Comparison of ENCODE assay signal across 9 cellular contexts in the genomic region with DNA sequence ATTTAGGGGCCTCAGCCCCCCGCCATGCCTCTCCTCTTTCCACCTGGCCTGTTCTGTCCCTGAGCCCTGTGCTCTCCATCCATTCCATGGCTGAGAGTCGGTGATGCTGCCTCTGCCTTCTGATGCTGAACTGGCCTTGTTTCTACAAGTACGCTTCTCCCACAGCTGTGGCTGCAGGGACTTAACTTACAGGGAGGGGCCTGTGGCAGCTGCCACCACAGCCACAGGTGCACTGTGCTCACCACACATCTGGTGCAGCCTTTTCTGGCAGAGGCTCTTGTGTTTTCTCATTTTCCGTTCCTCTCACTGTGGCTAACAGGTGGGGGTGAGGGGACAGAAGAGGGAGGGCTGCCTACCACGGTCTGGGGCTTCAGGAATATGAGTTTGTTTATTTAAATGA. TPM values are rescaled to one million over a fixed set of nuclear protein-coding genes. Genes with fewer than 3 reads are reported as not detected.
A peak's percentile ranks its signal among the peaks of the same experiment; 100 is the strongest.
DNase-seq lines count a peak whose midpoint lies in the region; ATAC-seq and TF ChIP-seq lines count a peak whose summit lies in the region.
"Had no signal": no experiment of that assay in that cellular context is flagged by ENCODE, and none has a peak within 500 bp of the region (broad histone marks: within the 10 kb centered on the region; RNA-seq: fewer than 3 reads in every experiment).

No MANE protein-coding gene starts in this region.

- H3K27me3 Mint-ChIP-seq in mesothelial cell of epicardium (ENCODE audit: low read depth), result peaks cover 46% of the 10 kb centered on the region

- peaks cover 7% of the 10 kb centered on the region for H3K4me1 Mint-ChIP-seq in mesothelial cell of epicardium

- no peak overlapping the region for H3K27ac ChIP-seq in GM23248
- H3K27ac ChIP-seq in sigmoid colon, result no peak overlapping the region

- H3K9ac ChIP-seq in GM23248, result no peak overlapping the region

- no peaks in the 10 kb centered on the region for H3K36me3 Mint-ChIP-seq in mesothelial cell of epicardium

- no peak overlapping the region for H3K4me2 ChIP-seq in GM23248 (ENCODE audit: unreplicated experiment)

- H3K9me3 Mint-ChIP-seq in mesothelial cell of epicardium, result no peaks in the 10 kb centered on the region

- H3K4me3 ChIP-seq in GM23248 (no peak overlapping the region), sigmoid colon (no peak overlapping the region)

- peak; percentile 93 for ATAC-seq in GM18511 (IDR thresholded peaks at IDR 0.05; ENCODE audit: unreplicated experiment)
- peak; percentile 91 for ATAC-seq in GM21526 (IDR thresholded peaks at IDR 0.05; ENCODE audit: low FRiP score, unreplicated experiment)
- peak; percentile 89 for ATAC-seq in HG03520 (IDR thresholded peaks at IDR 0.05; ENCODE audit: unreplicated experiment)

- intact Hi-C loops in sigmoid colon (cut with DNase I), result no loop called here

- H3K4me3 Mint-ChIP-seq in mesothelial cell of epicardium, result peak overlapping the region; percentile 28

- H3K27me3 ChIP-seq in GM23248 (replicated peaks; ENCODE audit: insufficient read depth), result peaks cover 35% of the 10 kb centered on the region
- peaks cover 0 to 29% (median 26%) of the 10 kb centered on the region in 3 donors for H3K27me3 ChIP-seq in sigmoid colon

- H2AFZ ChIP-seq in GM23248, result no peak overlapping the region

- TF ChIP-seq POLR2A in sigmoid colon (IDR thresholded peaks at IDR 0.05), result no peak

- 71 to 75% methylated on average over 5 of the region's 5 CpGs for WGBS in GM23248 (ENCODE audit: low coverage in 1 of 2, low lambda C conversion rate in 2 of 2, missing lambda C conversion rate in 2 of 2), 2 experiments
- WGBS in sigmoid colon, 2 donors, result 48 to 68% methylated on average over 5 of the region's 5 CpGs

- DNase-seq in mesothelial cell of epicardium (ENCODE audit: low spot score in 2 of 2, unreplicated experiment in 2 of 2), result no peak
- DNase-seq in HCEC 1CT, result no peak
- no peak for DNase-seq in GM23248
- no peak for DNase-seq in activated CD4-positive, alpha-beta T cell treated with anti-CD3 and anti-CD28 coated beads for 4 hours
- no peak for DNase-seq in sigmoid colon
- DNase-seq: activated CD4-positive, alpha-beta T cell treated with anti-CD3 and anti-CD28 coated beads, Interleukin-2, amount 50 U/mL, for 1 hour had no signal

- in situ Hi-C loops in GM23248 (cut with MboI), result no loop called here

- H3F3A ChIP-seq in GM23248 (ENCODE audit: insufficient read depth), result no peaks in the 10 kb centered on the region

- no peaks in the 10 kb centered on the region for H4K20me1 ChIP-seq in GM23248 (ENCODE audit: insufficient read depth)

- H3K9me2 ChIP-seq in GM23248 (ENCODE audit: insufficient read depth), result no peaks in the 10 kb centered on the region

- H3K9me3 ChIP-seq in GM23248 (ENCODE audit: low read depth) (no peaks in the 10 kb centered on the region), sigmoid colon (no peaks in the 10 kb centered on the region)

- H3K36me3 ChIP-seq in GM23248 (ENCODE audit: low read depth) (no peaks in the 10 kb centered on the region), sigmoid colon (no peaks in the 10 kb centered on the region)

- H3K79me2 ChIP-seq in GM23248 (ENCODE audit: insufficient read depth), result no peaks in the 10 kb centered on the region

- H3K4me1 ChIP-seq in GM23248 (ENCODE audit: insufficient read depth), result no peaks in the 10 kb centered on the region; the same call in 1 of the 2 replicates
- peaks cover 0 to 8% (median 0%) of the 10 kb centered on the region in 4 donors for H3K4me1 ChIP-seq in sigmoid colon

- H3K27ac Mint-ChIP-seq in mesothelial cell of epicardium, result no peak overlapping the region

- TF ChIP-seq CTCF in mesothelial cell of epicardium (IDR thresholded peaks at IDR 0.05; ENCODE audit: unreplicated experiment), result no peak
- no peak for TF ChIP-seq CTCF in sigmoid colon (IDR thresholded peaks at IDR 0.05)

- TF ChIP-seq EP300 in sigmoid colon (IDR thresholded peaks at IDR 0.05), result no peak

RNA-seq across cellular contexts. Expression of a gene that starts 4.2 kb away (rescaled TPM):
- 0.23 TPM in 1 of 3 replicates, not detected in the others for total RNA-seq in mesothelial cell of epicardium
- not detected in 2 replicates for total RNA-seq in GM23248 (2014; rRNA removed; shearing (Covaris generic))
- not detected in 2 replicates for polyA plus RNA-seq in GM23248 (2016; fragmentation: Nextera tagmentation; extraction: Ambion mirVana)
- total RNA-seq in sigmoid colon, result under 1 TPM in 3 of 4 donors, not detected in 1; 0.28 to 0.82 (median 0.36) TPM
- polyA plus RNA-seq in sigmoid colon, result under 1 TPM in 2 of 3 donors, not detected in 1; 0.26 to 0.60 TPM
